Comparison of ENCODE assay signal across 6 cellular contexts in the genomic region with DNA sequence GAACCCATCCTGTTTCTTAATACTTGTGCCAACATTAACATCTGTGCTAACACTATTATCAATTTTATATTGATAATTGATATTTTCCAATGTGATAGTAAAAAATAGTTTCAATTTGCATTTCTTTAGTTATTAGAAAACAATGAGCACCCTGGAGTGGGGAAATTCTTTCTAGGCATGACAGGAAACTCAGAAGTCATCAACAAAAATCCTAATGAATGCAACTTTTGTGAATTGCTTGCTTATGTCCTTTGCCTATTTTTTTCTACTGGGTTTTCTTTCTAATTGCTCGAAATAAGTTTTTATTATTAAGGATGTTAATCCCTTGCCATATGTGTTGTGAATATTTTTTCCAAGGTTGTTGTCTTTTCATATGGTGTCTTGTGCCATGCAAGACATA.
"Had no signal": no experiment of that assay in that cellular context is flagged by ENCODE, and none has a peak within 500 bp of the region (broad histone marks: within the 10 kb centered on the region; RNA-seq: fewer than 3 reads in every experiment).

No MANE protein-coding gene starts in this region.

- H3K27ac ChIP-seq: HL-60 had no signal

- DNase-seq: H9, HCEC 1CT, KBM-7 had no signal

- ATAC-seq: GM23338, HepG2 had no signal

- H3K4me3 ChIP-seq: GM23338 had no signal
